4 cellular contexts compared by ENCODE assay signal in the genomic region with DNA sequence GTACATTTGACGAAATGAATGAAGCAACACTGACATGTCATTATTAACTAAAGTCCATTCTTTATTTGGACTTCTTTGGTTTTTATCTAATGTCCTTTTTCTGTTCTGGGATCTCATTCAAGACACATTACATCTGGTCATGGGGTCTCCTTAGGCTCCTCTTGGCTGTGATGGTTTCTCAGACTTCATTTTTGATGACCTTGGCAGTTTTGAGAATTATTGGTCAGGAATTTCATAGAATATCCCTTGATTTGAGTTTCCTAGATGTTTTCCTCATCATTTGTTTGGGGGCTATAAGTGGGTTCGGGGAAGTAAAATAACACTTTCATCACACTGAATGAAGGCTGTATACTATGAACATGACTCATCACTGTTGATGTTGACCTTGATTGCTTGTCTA.
TF ChIP-seq lines count a peak whose summit lies in the region.

No MANE protein-coding gene starts in this region.

TF ChIP-seq in HepG2, 621 proteins besides CTCF, POLR2A, EP300 and RAD21:
- no peak for TF ChIP-seq STAT5B (CRISPR knock-in tag; IDR thresholded peaks at IDR 0.05)
- TF ChIP-seq MAFF (IDR thresholded peaks at IDR 0.05; ENCODE audit: low read depth, low read length) = peak; percentile 87
- no peak for TF ChIP-seq ZNF367 (CRISPR knock-in tag; IDR thresholded peaks at IDR 0.05; ENCODE audit: borderline replicate concordance)
- TF ChIP-seq MAFK (conservative IDR thresholded peaks at IDR 0.05 in 1 of 2, IDR thresholded peaks at IDR 0.05 in 1 of 2; ENCODE audit: low read length in 2 of 2) = peak; percentile 79 to 88
TF ChIP-seq in HepG2: peak in this region for 2.

TF ChIP-seq in A549, 52 proteins besides CTCF, POLR2A, EP300 and RAD21:
- no peak for TF ChIP-seq ZSCAN20 (CRISPR knock-in tag; IDR thresholded peaks at IDR 0.05)
- TF ChIP-seq PHF8 (IDR thresholded peaks at IDR 0.05; ENCODE audit: borderline replicate concordance, low read depth) = no peak
- TF ChIP-seq REST (IDR thresholded peaks at IDR 0.05) = no peak
- TF ChIP-seq MAFK (IDR thresholded peaks at IDR 0.05; ENCODE audit: partially characterized antibody) = peak; percentile 79
TF ChIP-seq in A549: peak in this region for 1.

TF ChIP-seq in IMR-90, 13 proteins besides CTCF, POLR2A, EP300 and RAD21:
- peak; percentile 79 for TF ChIP-seq MAFK (IDR thresholded peaks at IDR 0.05; ENCODE audit: low read depth, low read length)
- TF ChIP-seq BHLHE40 (IDR thresholded peaks at IDR 0.05; ENCODE audit: low read depth, low read length) = no peak

TF ChIP-seq in K562, 482 proteins besides CTCF, POLR2A, EP300 and RAD21:
- TF ChIP-seq ZNF316 (IDR thresholded peaks at IDR 0.05) (0 out of 2 replicates have a peak, but pooled peaks have one; percentile 39), MAFF (IDR thresholded peaks at IDR 0.05; ENCODE audit: low read length) (peak; percentile 53), MAFK (IDR thresholded peaks at IDR 0.05; ENCODE audit: low read length) (0 out of 2 replicates have a peak, but pooled peaks have one; percentile 25)
- TF ChIP-seq, protein P1, sequence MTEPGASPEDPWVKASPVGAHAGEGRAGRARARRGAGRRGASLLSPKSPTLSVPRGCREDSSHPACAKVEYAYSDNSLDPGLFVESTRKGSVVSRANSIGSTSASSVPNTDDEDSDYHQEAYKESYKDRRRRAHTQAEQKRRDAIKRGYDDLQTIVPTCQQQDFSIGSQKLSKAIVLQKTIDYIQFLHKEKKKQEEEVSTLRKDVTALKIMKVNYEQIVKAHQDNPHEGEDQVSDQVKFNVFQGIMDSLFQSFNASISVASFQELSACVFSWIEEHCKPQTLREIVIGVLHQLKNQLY (CRISPR knock-in tag; conservative IDR thresholded peaks at IDR 0.05) = no peak
